Comparison of ENCODE assay signal across 14 cellular contexts in the genomic region with DNA sequence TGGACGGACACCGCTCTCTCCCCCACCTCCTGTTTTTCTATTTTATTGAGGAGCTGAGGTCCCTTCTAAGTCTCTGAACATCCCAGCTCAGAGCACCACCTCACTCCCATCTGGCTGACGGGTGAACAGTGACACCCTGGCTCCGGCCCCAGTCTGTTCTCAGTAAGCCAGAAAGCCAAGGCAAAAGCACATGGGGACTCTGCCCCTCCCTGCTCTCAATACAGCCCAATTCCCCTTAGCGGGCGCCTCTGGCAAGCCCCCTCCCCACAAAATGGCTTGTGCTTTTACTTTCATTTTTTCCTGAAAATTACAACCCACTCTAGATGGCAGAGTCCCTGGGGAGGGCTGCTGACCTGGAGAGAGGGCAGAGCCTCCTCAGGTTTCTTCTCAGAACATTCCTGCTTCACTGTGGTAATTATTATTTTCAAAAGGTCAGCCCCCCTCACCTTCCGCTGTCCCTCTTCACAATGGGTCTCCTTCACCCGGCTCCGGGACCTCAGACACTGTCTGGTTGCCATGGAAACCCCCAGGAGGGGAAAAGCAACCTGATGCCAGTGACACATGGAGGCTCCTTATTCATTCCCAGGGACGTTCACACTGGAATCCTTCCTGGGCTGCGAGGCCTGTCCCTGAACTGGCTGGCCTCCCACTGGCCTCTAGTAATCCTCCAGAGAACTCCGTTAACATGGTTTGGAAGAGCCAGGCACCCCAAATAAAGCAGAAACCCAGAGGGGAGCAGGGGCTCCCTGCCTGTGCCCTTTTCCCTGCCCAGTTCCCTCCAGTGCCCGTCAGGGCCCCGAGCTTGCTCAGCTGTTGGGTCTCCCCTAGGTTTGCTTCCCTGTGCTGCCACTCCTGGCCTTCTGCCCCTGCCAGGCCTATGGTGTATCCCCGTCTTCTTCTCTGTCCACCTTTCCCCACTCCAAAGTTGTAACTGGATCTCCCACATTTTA. TPM values are rescaled to one million over a fixed set of nuclear protein-coding genes. Genes with fewer than 3 reads are reported as not detected.
DNase-seq lines count a peak whose midpoint lies in the region; ATAC-seq and TF ChIP-seq lines count a peak whose summit lies in the region.
"Had no signal": no experiment of that assay in that cellular context is flagged by ENCODE, and none has a peak within 500 bp of the region (broad histone marks: within the 10 kb centered on the region; RNA-seq: fewer than 3 reads in every experiment).

No MANE protein-coding gene starts in this region.

- DNase-seq in DMS79 (lab: John Stamatoyannopoulos, UW) = peak; percentile 31
- peak; percentile 6 for DNase-seq in dermis blood vessel endothelial cell
- peak; percentile 23 for DNase-seq in osteoblast (ENCODE audit: insufficient read length, low spot score, missing footprints)
- no peak for DNase-seq in activated CD4-positive, alpha-beta T cell treated with anti-CD3 and anti-CD28 coated beads, Interleukin-2, amount 50 U/mL, for 4 hours
- DNase-seq: DND-41, NCI-H1048, uterus had no signal

- TF ChIP-seq EP300 in Ishikawa (IDR thresholded peaks at IDR 0.05; ENCODE audit: borderline replicate concordance) = peak; percentile 40; the same call in 1 of the 2 replicates

- no peaks in the 10 kb centered on the region for H3K79me2 ChIP-seq in osteoblast (ENCODE audit: insufficient read depth, low read length)

- no peaks in the 10 kb centered on the region for H3K9me3 ChIP-seq in osteoblast (ENCODE audit: low read depth, low read length)
- H3K9me3 ChIP-seq: neutrophil, uterus had no signal

- H3K27me3 ChIP-seq in osteoblast (ENCODE audit: insufficient read depth, low read length) = peaks cover 18% of the 10 kb centered on the region
- H3K27me3 ChIP-seq: uterus had no signal

- no peaks in the 10 kb centered on the region for H3K4me1 ChIP-seq in osteoblast (ENCODE audit: insufficient read depth, low read length)
- H3K4me1 ChIP-seq: uterus had no signal

- no peak overlapping the region for H3K4me2 ChIP-seq in osteoblast (ENCODE audit: insufficient read depth, low read length)

- H3K4me3 ChIP-seq in osteoblast (ENCODE audit: insufficient read depth, low read length) = no peak overlapping the region
- H3K4me3 ChIP-seq: uterus had no signal

- no peaks in the 10 kb centered on the region for H4K20me1 ChIP-seq in osteoblast (ENCODE audit: insufficient read depth, low read length)

- no peak for TF ChIP-seq RAD21 in Ishikawa (IDR thresholded peaks at IDR 0.05; ENCODE audit: low read depth)

- H3K36me3 ChIP-seq in osteoblast (ENCODE audit: insufficient read depth, low read length) = no peaks in the 10 kb centered on the region
- H3K36me3 ChIP-seq: neutrophil, uterus had no signal

- ATAC-seq in HG03442 (IDR thresholded peaks at IDR 0.05; ENCODE audit: unreplicated experiment) (no peak), GM18502 (IDR thresholded peaks at IDR 0.05; ENCODE audit: poor library complexity, unreplicated experiment) (no peak), GM19452 (IDR thresholded peaks at IDR 0.05; ENCODE audit: unreplicated experiment) (no peak)

- no peak for TF ChIP-seq CTCF in osteoblast (IDR thresholded peaks at IDR 0.05; ENCODE audit: extremely low read depth, low read depth, low read length)

- H2AFZ ChIP-seq in osteoblast (ENCODE audit: low read length) = no peak overlapping the region

- H3K27ac ChIP-seq in osteoblast (ENCODE audit: low read depth, low read length) = no peak overlapping the region
- H3K27ac ChIP-seq: dorsolateral prefrontal cortex, neutrophil, uterus had no signal

TF ChIP-seq in Ishikawa, 13 proteins besides CTCF, POLR2A, EP300 and RAD21:
- TF ChIP-seq EGR1 (IDR thresholded peaks at IDR 0.05) = no peak
- TF ChIP-seq, protein P1, sequence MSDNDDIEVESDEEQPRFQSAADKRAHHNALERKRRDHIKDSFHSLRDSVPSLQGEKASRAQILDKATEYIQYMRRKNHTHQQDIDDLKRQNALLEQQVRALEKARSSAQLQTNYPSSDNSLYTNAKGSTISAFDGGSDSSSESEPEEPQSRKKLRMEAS (IDR thresholded peaks at IDR 0.05) = peak; percentile 49; the same call in 1 of the 2 replicates

RNA-seq across cellular contexts. Expression of gene COL2A1, which starts 15.9 kb away (rescaled TPM):
- not detected in 2 replicates for total RNA-seq in dermis blood vessel endothelial cell
- total RNA-seq in osteoblast = under 0.01 TPM in 2 replicates
- total RNA-seq: RPMI7951 had no signal

RNA-seq across cellular contexts. Expression of gene TMEM106C, which starts 25.0 kb away (rescaled TPM):
- total RNA-seq in dermis blood vessel endothelial cell (74.4 and 84.6 TPM in 2 replicates), osteoblast (57.5 and 58.3 TPM in 2 replicates)

Comparison
In these comparisons a context has a peak if more than half of its experiments do, and no peak if none do; other contexts are left out.
1. DNase-seq: peak in DMS79 (single experiment), dermis blood vessel endothelial cell (single experiment) and osteoblast (single experiment); none in activated CD4-positive, alpha-beta T cell treated with anti-CD3 and anti-CD28 coated beads, Interleukin-2, amount 50 U/mL, for 4 hours (0 of 2).